17 cellular contexts compared by ENCODE assay signal in the genomic region with DNA sequence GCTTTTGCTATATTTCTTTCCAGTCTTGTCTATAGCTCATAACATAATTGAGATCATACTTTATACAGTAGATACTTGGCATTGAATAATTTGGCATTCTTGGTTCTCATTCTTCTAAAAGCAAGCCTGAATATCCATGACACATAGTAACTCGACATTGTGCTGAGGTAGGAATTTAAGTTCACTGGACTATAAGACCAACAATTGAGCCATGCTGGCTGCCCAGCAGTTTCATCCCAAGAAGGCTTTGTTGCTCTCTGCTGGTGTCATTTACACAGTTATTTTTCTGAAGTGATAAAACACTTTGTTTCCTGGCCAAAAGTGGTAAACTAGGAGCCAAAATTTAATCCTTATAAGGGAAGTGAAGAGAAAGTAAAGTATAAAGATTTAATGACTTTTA.
DNase-seq lines count a peak whose midpoint lies in the region; ATAC-seq and TF ChIP-seq lines count a peak whose summit lies in the region.
"Had no signal": no experiment of that assay in that cellular context is flagged by ENCODE, and none has a peak within 500 bp of the region (broad histone marks: within the 10 kb centered on the region; RNA-seq: fewer than 3 reads in every experiment).

No MANE protein-coding gene starts in this region.

- no peak overlapping the region for H3K4me2 ChIP-seq in osteoblast (ENCODE audit: insufficient read depth, low read length)
- H3K4me2 ChIP-seq: BLaER1 had no signal

- intact Hi-C loops in CD4-positive, alpha-beta memory T cell (cut with micrococcal nuclease): no loop called here

- H3K4me3 ChIP-seq in MG63 (no peak overlapping the region), osteoblast (ENCODE audit: insufficient read depth, low read length) (no peak overlapping the region)
- no peak overlapping the region for H3K4me3 ChIP-seq in CD4-positive, alpha-beta memory T cell (ENCODE audit: low read length in 2 of 2)
- H3K4me3 ChIP-seq: BLaER1 had no signal

- H3K36me3 ChIP-seq in MG63: peaks cover 71% of the 10 kb centered on the region
- H3K36me3 ChIP-seq in osteoblast (ENCODE audit: insufficient read depth, low read length): peaks cover 58% of the 10 kb centered on the region
- H3K36me3 ChIP-seq in CD4-positive, alpha-beta memory T cell (ENCODE audit: insufficient read depth, low read length): no peaks in the 10 kb centered on the region
- H3K36me3 ChIP-seq: BLaER1 had no signal

- no peak for TF ChIP-seq CTCF in osteoblast (IDR thresholded peaks at IDR 0.05; ENCODE audit: extremely low read depth, low read depth, low read length)

- peaks cover 26% of the 10 kb centered on the region for H3K4me1 ChIP-seq in osteoblast (ENCODE audit: insufficient read depth, low read length)
- no peaks in the 10 kb centered on the region for H3K4me1 ChIP-seq in CD4-positive, alpha-beta memory T cell (ENCODE audit: insufficient read depth, low read length)
- H3K4me1 ChIP-seq: BLaER1 had no signal

- H3K27ac Mint-ChIP-seq in CD4-positive, alpha-beta memory T cell: no peak overlapping the region
- H3K27ac Mint-ChIP-seq: CD8-positive, alpha-beta memory T cell had no signal

- no peaks in the 10 kb centered on the region for H3K27me3 Mint-ChIP-seq in CD4-positive, alpha-beta memory T cell

- H3K9me3 Mint-ChIP-seq in CD4-positive, alpha-beta memory T cell: peaks cover 0 to 5% (median 0%) of the 10 kb centered on the region in 8 donors
- H3K9me3 Mint-ChIP-seq: CD8-positive, alpha-beta memory T cell had no signal

- no peaks in the 10 kb centered on the region for H3K79me2 ChIP-seq in osteoblast (ENCODE audit: insufficient read depth, low read length)

- H3K27me3 ChIP-seq in MG63: no peaks in the 10 kb centered on the region
- H3K27me3 ChIP-seq in osteoblast (ENCODE audit: insufficient read depth, low read length): no peaks in the 10 kb centered on the region
- H3K27me3 ChIP-seq in CD4-positive, alpha-beta memory T cell (ENCODE audit: insufficient read depth, low read length): no peaks in the 10 kb centered on the region
- H3K27me3 ChIP-seq: BLaER1 had no signal

- DNase-seq in EH (ENCODE audit: low read depth) (peak; percentile 18), MG63 (peak; percentile 51), fibroblast of gingiva (ENCODE audit: low read depth) (peak; percentile 64), osteoblast (ENCODE audit: insufficient read length, low spot score, missing footprints) (peak; percentile 36), HPDE6-E6E7 (ENCODE audit: extremely low spot score) (no peak)
- DNase-seq in CD4-positive, alpha-beta memory T cell: no peak
- DNase-seq: CD8-positive, alpha-beta memory T cell; DMS79; GOT3; Karpas-422; NCI-H1417; NCI-H1930; NCI-H69; OCI-M1 had no signal

- no peaks in the 10 kb centered on the region for H3K36me3 Mint-ChIP-seq in CD4-positive, alpha-beta memory T cell
- H3K36me3 Mint-ChIP-seq: CD8-positive, alpha-beta memory T cell had no signal

- H3K27ac ChIP-seq in osteoblast (ENCODE audit: low read depth, low read length): peak overlapping the region; percentile 36
- H3K27ac ChIP-seq in CD4-positive, alpha-beta memory T cell (ENCODE audit: low read depth, low read length): no peak overlapping the region
- H3K27ac ChIP-seq: BLaER1 had no signal

- H4K20me1 ChIP-seq in osteoblast (ENCODE audit: insufficient read depth, low read length): no peaks in the 10 kb centered on the region
- H4K20me1 ChIP-seq: BLaER1 had no signal

- CTCF ChIA-PET in CD4-positive, alpha-beta memory T cell (lab: Charles Lee; ENCODE audit: partially characterized antibody): no interaction called here

- no peaks in the 10 kb centered on the region for H3K4me1 Mint-ChIP-seq in CD4-positive, alpha-beta memory T cell
- H3K4me1 Mint-ChIP-seq: CD8-positive, alpha-beta memory T cell had no signal

- H3K4me3 Mint-ChIP-seq in CD4-positive, alpha-beta memory T cell: no peak overlapping the region
- H3K4me3 Mint-ChIP-seq: CD8-positive, alpha-beta memory T cell had no signal

- ATAC-seq in HG03565 (IDR thresholded peaks at IDR 0.05; ENCODE audit: unreplicated experiment) (no peak), GM18861 (IDR thresholded peaks at IDR 0.05; ENCODE audit: unreplicated experiment) (no peak)

- no peak overlapping the region for H2AFZ ChIP-seq in osteoblast (ENCODE audit: low read length)

- POLR2A ChIA-PET in CD4-positive, alpha-beta memory T cell (lab: Charles Lee; ENCODE audit: partially characterized antibody): no interaction called here

- H3K9me3 ChIP-seq in MG63 (no peaks in the 10 kb centered on the region), osteoblast (ENCODE audit: low read depth, low read length) (no peaks in the 10 kb centered on the region)
- H3K9me3 ChIP-seq in CD4-positive, alpha-beta memory T cell (ENCODE audit: control insufficient read depth in 1 of 2, low read length in 2 of 2): no peaks in the 10 kb centered on the region
- H3K9me3 ChIP-seq: BLaER1 had no signal

Comparison
In these comparisons a context has a peak if more than half of its experiments do, and no peak if none do; other contexts are left out.
1. DNase-seq: peak in EH (single experiment), MG63 (single experiment), fibroblast of gingiva (single experiment) and osteoblast (single experiment); none in CD4-positive, alpha-beta memory T cell (0 of 5) and HPDE6-E6E7 (single experiment).